Comparison of ENCODE assay signal across 18 cellular contexts in genomic region chr2:8999047-8999446, GRCh38.
"Had no signal": no experiment of that assay in that cellular context is flagged by ENCODE, and none has a peak within 500 bp of the region (broad histone marks: within the 10 kb centered on the region; RNA-seq: fewer than 3 reads in every experiment).

No MANE protein-coding gene starts in this region.

- ATAC-seq: activated naive CD8-positive, alpha-beta T cell treated with anti-CD3 and anti-CD28 coated beads, Interleukin-2, amount 50 U/mL, for 24 hours; activated T-helper 17 cell treated with anti-CD3 and anti-CD28 coated beads, Interleukin-2, amount 50 U/mL, for 72 hours; effector memory CD8-positive, alpha-beta T cell; foreskin keratinocyte; left lung; mucosa of descending colon; naive thymus-derived CD8-positive, alpha-beta T cell had no signal

- H3K27ac Mint-ChIP-seq: activated naive CD4-positive, alpha-beta T cell treated with anti-CD3 and anti-CD28 coated beads for 36 hours; activated naive CD8-positive, alpha-beta T cell treated with anti-CD3 and anti-CD28 coated beads, Interleukin-2, amount 50 U/mL, for 24 hours; activated T-helper 17 cell treated with anti-CD3 and anti-CD28 coated beads, Interleukin-2, amount 50 U/mL, for 72 hours; effector memory CD8-positive, alpha-beta T cell; naive thymus-derived CD8-positive, alpha-beta T cell had no signal

- H3K9me3 Mint-ChIP-seq: activated naive CD4-positive, alpha-beta T cell treated with anti-CD3 and anti-CD28 coated beads for 36 hours; activated naive CD8-positive, alpha-beta T cell treated with anti-CD3 and anti-CD28 coated beads, Interleukin-2, amount 50 U/mL, for 24 hours; activated T-helper 17 cell treated with anti-CD3 and anti-CD28 coated beads, Interleukin-2, amount 50 U/mL, for 72 hours; effector memory CD8-positive, alpha-beta T cell; naive thymus-derived CD8-positive, alpha-beta T cell had no signal

- DNase-seq: activated CD4-positive, alpha-beta T cell treated with anti-CD3 and anti-CD28 coated beads, Interleukin-2, amount 50 U/mL, for 4 hours; activated CD4-positive, CD25-positive, alpha-beta regulatory T cell treated with anti-CD3 and anti-CD28 coated beads, Interleukin-2, amount 50 U/mL, for 72 hours; activated naive CD4-positive, alpha-beta T cell treated with anti-CD3 and anti-CD28 coated beads for 36 hours; activated naive CD8-positive, alpha-beta T cell treated with anti-CD3 and anti-CD28 coated beads, Interleukin-2, amount 50 U/mL, for 24 hours; aorta; effector memory CD8-positive, alpha-beta T cell; foreskin keratinocyte; glutamatergic neuron; hypothalamus; kidney; left lung; mucosa of descending colon; naive thymus-derived CD8-positive, alpha-beta T cell; stimulated activated CD4-positive, alpha-beta T cell treated with anti-CD3 and anti-CD28 coated beads, Interleukin-1b, Interleukin-23, amount 100 ng/mL, for 48 hours; stomach; testis; upper lobe of left lung had no signal

- H3K4me3 Mint-ChIP-seq: activated naive CD4-positive, alpha-beta T cell treated with anti-CD3 and anti-CD28 coated beads for 36 hours; activated naive CD8-positive, alpha-beta T cell treated with anti-CD3 and anti-CD28 coated beads, Interleukin-2, amount 50 U/mL, for 24 hours; activated T-helper 17 cell treated with anti-CD3 and anti-CD28 coated beads, Interleukin-2, amount 50 U/mL, for 72 hours; effector memory CD8-positive, alpha-beta T cell; naive thymus-derived CD8-positive, alpha-beta T cell had no signal

- H3K4me1 Mint-ChIP-seq: activated T-helper 17 cell treated with anti-CD3 and anti-CD28 coated beads, Interleukin-2, amount 50 U/mL, for 72 hours had no signal

- H3K36me3 Mint-ChIP-seq: naive thymus-derived CD8-positive, alpha-beta T cell had no signal
